ENCODE assay signal across 18 cellular contexts in genomic region chr22:25183959-25184619, GRCh38. TPM values are rescaled to one million over a fixed set of nuclear protein-coding genes. Genes with fewer than 3 reads are reported as not detected.
DNase-seq lines count a peak whose midpoint lies in the region; ATAC-seq, FAIRE-seq and TF ChIP-seq lines count a peak whose summit lies in the region.
"Had no signal": no experiment of that assay in that cellular context is flagged by ENCODE, and none has a peak within 500 bp of the region (broad histone marks: within the 10 kb centered on the region; RNA-seq: fewer than 3 reads in every experiment).

No MANE protein-coding gene starts in this region.

- DNase-seq in HuH-7.5 (ENCODE audit: low spot score) (peak; percentile 35), kidney tubule cell (ENCODE audit: low spot score) (peak; percentile 23), neural crest cell (ENCODE audit: low read depth, low spot score) (no peak), urothelium cell line (ENCODE audit: low spot score) (no peak), NCI-H2081 (lab: John Stamatoyannopoulos, UW) (no peak)
- DNase-seq in stimulated activated CD4-positive, alpha-beta T cell treated with anti-CD3 and anti-CD28 coated beads, Interleukin-4, amount 100 ng/mL, for 1 hour, result no peak
- DNase-seq: C1 segment of cervical spinal cord; HFFc6; NCI-H1105 treated with DMSO at 0.1 percent for 48 hours; NCI-H1694; NK-92 treated with Interleukin-12 subunit alpha and Interleukin-12 subunit beta, amount 100 ng/mL, for 24 hours; SHP77 treated with DMSO at 0.1 percent for 48 hours; SK-N-SH had no signal

- peak; percentile 74 for FAIRE-seq in urothelium cell line (lab: Jason Lieb, UNC)
- FAIRE-seq: D721Med, H54, K562 had no signal

- peak overlapping the region; percentile 89 for H3K27ac Mint-ChIP-seq in neural crest cell (ENCODE audit: unreplicated experiment)
- H3K27ac Mint-ChIP-seq: HFFc6 had no signal

- no peaks in the 10 kb centered on the region for H3K27me3 Mint-ChIP-seq in neural crest cell (ENCODE audit: low read depth)

- no peak overlapping the region for H3K4me3 Mint-ChIP-seq in neural crest cell
- H3K4me3 Mint-ChIP-seq: HFFc6 had no signal

- no peak for TF ChIP-seq CTCF in neural crest cell (conservative IDR thresholded peaks at IDR 0.05)

- H3K4me1 Mint-ChIP-seq in neural crest cell, result no peaks in the 10 kb centered on the region

- peaks cover 20% of the 10 kb centered on the region for H3K36me3 Mint-ChIP-seq in neural crest cell (ENCODE audit: low read depth)

- ATAC-seq in GM21360 (IDR thresholded peaks at IDR 0.05; ENCODE audit: unreplicated experiment), result no peak
- ATAC-seq: K562 had no signal

- peaks cover 5% of the 10 kb centered on the region for H3K9me3 Mint-ChIP-seq in neural crest cell

RNA-seq across cellular contexts. Expression of gene CRYBB3, which starts 15.6 kb away (rescaled TPM):
- total RNA-seq in neural crest cell, result not detected in 2 replicates
- total RNA-seq: HFFc6, K562, NCI-H460 had no signal

RNA-seq across cellular contexts. Expression of gene CRYBB2, which starts 35.4 kb away (rescaled TPM):
- not detected in 2 replicates for total RNA-seq in neural crest cell
- total RNA-seq: K562, NCI-H460 had no signal

Comparison
In these comparisons a context has a peak if more than half of its experiments do, and no peak if none do; other contexts are left out.
1. DNase-seq: peak in HuH-7.5 (single experiment) and kidney tubule cell (single experiment); none in neural crest cell (single experiment), urothelium cell line (single experiment), stimulated activated CD4-positive, alpha-beta T cell treated with anti-CD3 and anti-CD28 coated beads, Interleukin-4, amount 100 ng/mL, for 1 hour (single experiment) and NCI-H2081 (0 of 2).